ENCODE assay signal across 2 cellular contexts in genomic region chr7:17326378-17326777, GRCh38.
A peak's percentile ranks its signal among the peaks of the same experiment; 100 is the strongest.
TF ChIP-seq lines count a peak whose summit lies in the region.

No MANE protein-coding gene starts in this region.

TF ChIP-seq in HepG2, 621 proteins besides CTCF, POLR2A, EP300 and RAD21:
- TF ChIP-seq STAG1 (CRISPR knock-in tag; IDR thresholded peaks at IDR 0.05) (no peak), TEAD3 (CRISPR knock-in tag; optimal IDR thresholded peaks at IDR 0.05; ENCODE audit: borderline replicate concordance) (no peak), HOXA3 (CRISPR knock-in tag; IDR thresholded peaks at IDR 0.05) (no peak), ZNF280D (CRISPR knock-in tag; IDR thresholded peaks at IDR 0.05) (no peak), THAP7 (CRISPR knock-in tag; IDR thresholded peaks at IDR 0.05) (no peak), ZBTB10 (CRISPR knock-in tag; IDR thresholded peaks at IDR 0.05; ENCODE audit: borderline replicate concordance) (no peak)

TF ChIP-seq in K562, 482 proteins besides CTCF, POLR2A, EP300 and RAD21:
- TF ChIP-seq NFIC (IDR thresholded peaks at IDR 0.05) (peak; percentile 82), NFIX (CRISPR knock-in tag; IDR thresholded peaks at IDR 0.05; ENCODE audit: low read depth) (peak; percentile 67), CREM (IDR thresholded peaks at IDR 0.05; ENCODE audit: low read depth) (no peak), DNMT1 (IDR thresholded peaks at IDR 0.05) (no peak), PCBP2 (IDR thresholded peaks at IDR 0.05; ENCODE audit: low read depth, low read length, poor library complexity, severe bottlenecking) (no peak), XRCC5 (IDR thresholded peaks at IDR 0.05; ENCODE audit: low read depth, low read length) (no peak), ZNF589 (CRISPR knock-in tag; IDR thresholded peaks at IDR 0.05; ENCODE audit: low read depth) (no peak), PTTG1 (tag; IDR thresholded peaks at IDR 0.05; ENCODE audit: low read depth) (no peak)
